In genomic region chr7:130875901-130876300, GRCh38 we compare ENCODE assay signal across 11 cellular contexts.
DNase-seq lines count a peak whose midpoint lies in the region; ATAC-seq and TF ChIP-seq lines count a peak whose summit lies in the region.
"Had no signal": no experiment of that assay in that cellular context is flagged by ENCODE, and none has a peak within 500 bp of the region (broad histone marks: within the 10 kb centered on the region; RNA-seq: fewer than 3 reads in every experiment).

No MANE protein-coding gene starts in this region.

- POLR2A ChIA-PET in WTC11 (lab: Charles Lee) = interaction anchor here (1.0 kb wide), 1 partner anchor 13 kb away, joined by 3 read pairs; no protein-coding TSS in a partner anchor

- CTCF ChIA-PET in activated naive CD4-positive, alpha-beta T cell treated with anti-CD3 and anti-CD28 coated beads, Interleukin-2, amount 10 ng/mL, durations not matched to agents 7 days and 5 days (lab: Charles Lee) = interaction anchor here (0.8 to 2.4 kb wide), 10 partner anchors 9 to 193 kb away, joined by 3 to 17 read pairs (median 4); no protein-coding TSS in a partner anchor
- CTCF ChIA-PET in WTC11 (lab: Charles Lee) = interaction anchor here (0.5 to 10.6 kb wide), 24 partner anchors 9 to 1100 kb away, joined by 3 to 129 read pairs (median 4); no protein-coding TSS in a partner anchor

- H3K27ac ChIP-seq in dorsolateral prefrontal cortex = peak overlapping the region in 30 of 59 donors; percentile 4 to 68 (median 32)
- H3K27ac ChIP-seq in thyroid gland = peak overlapping the region; percentile 79 to 100 (median 83)

- no peak for DNase-seq in activated naive CD4-positive, alpha-beta T cell treated with anti-CD3 and anti-CD28 coated beads, Interleukin-2, amount 10 ng/mL, durations not matched to agents 7 days and 5 days
- DNase-seq in activated naive CD4-positive, alpha-beta T cell treated with Interleukin-2 at 50 U/mL for 16 hours = no peak
- no peak for DNase-seq in WTC11 (ENCODE audit: low spot score)
- no peak for DNase-seq in dorsolateral prefrontal cortex
- peak in 1 of 2 donors; percentile 19 for DNase-seq in thyroid gland
- DNase-seq: occipital lobe; stimulated activated CD4-positive, alpha-beta T cell treated with anti-CD3 and anti-CD28 coated beads, Interleukin-2, amount 100 ng/mL, for 48 hours had no signal

- peaks cover 30% of the 10 kb centered on the region for H3K4me1 Mint-ChIP-seq in activated naive CD4-positive, alpha-beta T cell treated with anti-CD3 and anti-CD28 coated beads, Interleukin-2, amount 10 ng/mL, durations not matched to agents 7 days and 5 days
- peaks cover 38% of the 10 kb centered on the region for H3K4me1 Mint-ChIP-seq in WTC11

- H3K36me3 ChIP-seq in thyroid gland = peaks cover 10 to 28% of the 10 kb centered on the region in 2 donors

- H3K27me3 ChIP-seq in dorsolateral prefrontal cortex (no peaks in the 10 kb centered on the region), thyroid gland (no peaks in the 10 kb centered on the region)

- peak overlapping the region; percentile 64 for H3K27ac Mint-ChIP-seq in activated naive CD4-positive, alpha-beta T cell treated with anti-CD3 and anti-CD28 coated beads, Interleukin-2, amount 10 ng/mL, durations not matched to agents 7 days and 5 days
- peak overlapping the region; percentile 47; the same call in 1 of the 2 replicates for H3K27ac Mint-ChIP-seq in WTC11

- ATAC-seq in WTC11 (peak; percentile 68), HG03432 (IDR thresholded peaks at IDR 0.05; ENCODE audit: unreplicated experiment) (no peak), GM21390 (IDR thresholded peaks at IDR 0.05; ENCODE audit: unreplicated experiment) (no peak), GM21717 (IDR thresholded peaks at IDR 0.05; ENCODE audit: unreplicated experiment) (no peak)

- H3K36me3 Mint-ChIP-seq in activated naive CD4-positive, alpha-beta T cell treated with anti-CD3 and anti-CD28 coated beads, Interleukin-2, amount 10 ng/mL, durations not matched to agents 7 days and 5 days = peaks cover 57% of the 10 kb centered on the region
- no peaks in the 10 kb centered on the region for H3K36me3 Mint-ChIP-seq in WTC11

- intact Hi-C loops in dorsolateral prefrontal cortex (cut with DNase I) (no loop called here), thyroid gland (cut with DNase I) (no loop called here)

- H3K9me3 Mint-ChIP-seq in activated naive CD4-positive, alpha-beta T cell treated with anti-CD3 and anti-CD28 coated beads, Interleukin-2, amount 10 ng/mL, durations not matched to agents 7 days and 5 days = no peaks in the 10 kb centered on the region
- H3K9me3 Mint-ChIP-seq in WTC11 = no peaks in the 10 kb centered on the region
- H3K9me3 Mint-ChIP-seq: activated naive CD8-positive, alpha-beta T cell treated with anti-CD3 and anti-CD28 coated beads, Interleukin-2, amount 10 ng/mL, durations not matched to agents 7 days and 5 days had no signal

- peaks cover 44 to 53% of the 10 kb centered on the region in 2 donors for H3K4me1 ChIP-seq in thyroid gland

- H3K4me3 ChIP-seq in dorsolateral prefrontal cortex (no peak overlapping the region), thyroid gland (replicated peaks in 1 of 3) (no peak overlapping the region)

- H3K27me3 Mint-ChIP-seq in activated naive CD4-positive, alpha-beta T cell treated with anti-CD3 and anti-CD28 coated beads, Interleukin-2, amount 10 ng/mL, durations not matched to agents 7 days and 5 days = no peaks in the 10 kb centered on the region
- H3K27me3 Mint-ChIP-seq in WTC11 (ENCODE audit: low read depth) = no peaks in the 10 kb centered on the region; the same call in 1 of the 2 replicates
- H3K27me3 Mint-ChIP-seq: activated naive CD8-positive, alpha-beta T cell treated with anti-CD3 and anti-CD28 coated beads, Interleukin-2, amount 10 ng/mL, durations not matched to agents 7 days and 5 days had no signal

- no peaks in the 10 kb centered on the region for H3K9me3 ChIP-seq in thyroid gland

- no peak overlapping the region for H3K4me3 Mint-ChIP-seq in activated naive CD4-positive, alpha-beta T cell treated with anti-CD3 and anti-CD28 coated beads, Interleukin-2, amount 10 ng/mL, durations not matched to agents 7 days and 5 days
- no peak overlapping the region for H3K4me3 Mint-ChIP-seq in WTC11
- H3K4me3 Mint-ChIP-seq: activated naive CD8-positive, alpha-beta T cell treated with anti-CD3 and anti-CD28 coated beads, Interleukin-2, amount 10 ng/mL, durations not matched to agents 7 days and 5 days had no signal

- WGBS in thyroid gland, 2 donors = 82 to 90% methylated on average over 5 of the region's 5 CpGs

- TF ChIP-seq POLR2A in thyroid gland (IDR thresholded peaks at IDR 0.05) = no peak

- no peak for TF ChIP-seq CTCF in WTC11 (IDR thresholded peaks at IDR 0.05)
- TF ChIP-seq CTCF in dorsolateral prefrontal cortex (IDR thresholded peaks at IDR 0.05 in 54 of 56, conservative IDR thresholded peaks at IDR 0.05 in 2 of 56; ENCODE audit: low read depth in 1 of 56, partially characterized antibody in 56 of 56) = no peak
- TF ChIP-seq CTCF in thyroid gland (IDR thresholded peaks at IDR 0.05) = no peak

TF ChIP-seq in WTC11, 78 proteins besides CTCF, POLR2A, EP300 and RAD21 (continues in another document):
- no peak for TF ChIP-seq SMAD4 (CRISPR knock-in tag; IDR thresholded peaks at IDR 0.05)
- TF ChIP-seq, protein P1, sequence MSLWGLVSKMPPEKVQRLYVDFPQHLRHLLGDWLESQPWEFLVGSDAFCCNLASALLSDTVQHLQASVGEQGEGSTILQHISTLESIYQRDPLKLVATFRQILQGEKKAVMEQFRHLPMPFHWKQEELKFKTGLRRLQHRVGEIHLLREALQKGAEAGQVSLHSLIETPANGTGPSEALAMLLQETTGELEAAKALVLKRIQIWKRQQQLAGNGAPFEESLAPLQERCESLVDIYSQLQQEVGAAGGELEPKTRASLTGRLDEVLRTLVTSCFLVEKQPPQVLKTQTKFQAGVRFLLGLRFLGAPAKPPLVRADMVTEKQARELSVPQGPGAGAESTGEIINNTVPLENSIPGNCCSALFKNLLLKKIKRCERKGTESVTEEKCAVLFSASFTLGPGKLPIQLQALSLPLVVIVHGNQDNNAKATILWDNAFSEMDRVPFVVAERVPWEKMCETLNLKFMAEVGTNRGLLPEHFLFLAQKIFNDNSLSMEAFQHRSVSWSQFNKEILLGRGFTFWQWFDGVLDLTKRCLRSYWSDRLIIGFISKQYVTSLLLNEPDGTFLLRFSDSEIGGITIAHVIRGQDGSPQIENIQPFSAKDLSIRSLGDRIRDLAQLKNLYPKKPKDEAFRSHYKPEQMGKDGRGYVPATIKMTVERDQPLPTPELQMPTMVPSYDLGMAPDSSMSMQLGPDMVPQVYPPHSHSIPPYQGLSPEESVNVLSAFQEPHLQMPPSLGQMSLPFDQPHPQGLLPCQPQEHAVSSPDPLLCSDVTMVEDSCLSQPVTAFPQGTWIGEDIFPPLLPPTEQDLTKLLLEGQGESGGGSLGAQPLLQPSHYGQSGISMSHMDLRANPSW (CRISPR knock-in tag; conservative IDR thresholded peaks at IDR 0.05; ENCODE audit: low read depth) = no peak
- TF ChIP-seq, protein P2, sequence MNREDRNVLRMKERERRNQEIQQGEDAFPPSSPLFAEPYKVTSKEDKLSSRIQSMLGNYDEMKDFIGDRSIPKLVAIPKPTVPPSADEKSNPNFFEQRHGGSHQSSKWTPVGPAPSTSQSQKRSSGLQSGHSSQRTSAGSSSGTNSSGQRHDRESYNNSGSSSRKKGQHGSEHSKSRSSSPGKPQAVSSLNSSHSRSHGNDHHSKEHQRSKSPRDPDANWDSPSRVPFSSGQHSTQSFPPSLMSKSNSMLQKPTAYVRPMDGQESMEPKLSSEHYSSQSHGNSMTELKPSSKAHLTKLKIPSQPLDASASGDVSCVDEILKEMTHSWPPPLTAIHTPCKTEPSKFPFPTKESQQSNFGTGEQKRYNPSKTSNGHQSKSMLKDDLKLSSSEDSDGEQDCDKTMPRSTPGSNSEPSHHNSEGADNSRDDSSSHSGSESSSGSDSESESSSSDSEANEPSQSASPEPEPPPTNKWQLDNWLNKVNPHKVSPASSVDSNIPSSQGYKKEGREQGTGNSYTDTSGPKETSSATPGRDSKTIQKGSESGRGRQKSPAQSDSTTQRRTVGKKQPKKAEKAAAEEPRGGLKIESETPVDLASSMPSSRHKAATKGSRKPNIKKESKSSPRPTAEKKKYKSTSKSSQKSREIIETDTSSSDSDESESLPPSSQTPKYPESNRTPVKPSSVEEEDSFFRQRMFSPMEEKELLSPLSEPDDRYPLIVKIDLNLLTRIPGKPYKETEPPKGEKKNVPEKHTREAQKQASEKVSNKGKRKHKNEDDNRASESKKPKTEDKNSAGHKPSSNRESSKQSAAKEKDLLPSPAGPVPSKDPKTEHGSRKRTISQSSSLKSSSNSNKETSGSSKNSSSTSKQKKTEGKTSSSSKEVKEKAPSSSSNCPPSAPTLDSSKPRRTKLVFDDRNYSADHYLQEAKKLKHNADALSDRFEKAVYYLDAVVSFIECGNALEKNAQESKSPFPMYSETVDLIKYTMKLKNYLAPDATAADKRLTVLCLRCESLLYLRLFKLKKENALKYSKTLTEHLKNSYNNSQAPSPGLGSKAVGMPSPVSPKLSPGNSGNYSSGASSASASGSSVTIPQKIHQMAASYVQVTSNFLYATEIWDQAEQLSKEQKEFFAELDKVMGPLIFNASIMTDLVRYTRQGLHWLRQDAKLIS (CRISPR knock-in tag; IDR thresholded peaks at IDR 0.05; ENCODE audit: borderline replicate concordance) = no peak
- TF ChIP-seq FOXJ3 (CRISPR knock-in tag; IDR thresholded peaks at IDR 0.05; ENCODE audit: borderline replicate concordance) = no peak
- TF ChIP-seq, protein P3, sequence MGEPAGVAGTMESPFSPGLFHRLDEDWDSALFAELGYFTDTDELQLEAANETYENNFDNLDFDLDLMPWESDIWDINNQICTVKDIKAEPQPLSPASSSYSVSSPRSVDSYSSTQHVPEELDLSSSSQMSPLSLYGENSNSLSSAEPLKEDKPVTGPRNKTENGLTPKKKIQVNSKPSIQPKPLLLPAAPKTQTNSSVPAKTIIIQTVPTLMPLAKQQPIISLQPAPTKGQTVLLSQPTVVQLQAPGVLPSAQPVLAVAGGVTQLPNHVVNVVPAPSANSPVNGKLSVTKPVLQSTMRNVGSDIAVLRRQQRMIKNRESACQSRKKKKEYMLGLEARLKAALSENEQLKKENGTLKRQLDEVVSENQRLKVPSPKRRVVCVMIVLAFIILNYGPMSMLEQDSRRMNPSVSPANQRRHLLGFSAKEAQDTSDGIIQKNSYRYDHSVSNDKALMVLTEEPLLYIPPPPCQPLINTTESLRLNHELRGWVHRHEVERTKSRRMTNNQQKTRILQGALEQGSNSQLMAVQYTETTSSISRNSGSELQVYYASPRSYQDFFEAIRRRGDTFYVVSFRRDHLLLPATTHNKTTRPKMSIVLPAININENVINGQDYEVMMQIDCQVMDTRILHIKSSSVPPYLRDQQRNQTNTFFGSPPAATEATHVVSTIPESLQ (CRISPR knock-in tag; IDR thresholded peaks at IDR 0.05) = no peak
- no peak for TF ChIP-seq NFYB (CRISPR knock-in tag; conservative IDR thresholded peaks at IDR 0.05; ENCODE audit: low read depth)
- TF ChIP-seq ZNF219 (CRISPR knock-in tag; IDR thresholded peaks at IDR 0.05; ENCODE audit: borderline replicate concordance) = no peak
